ENCODE assay signal across 9 cellular contexts in the genomic region with DNA sequence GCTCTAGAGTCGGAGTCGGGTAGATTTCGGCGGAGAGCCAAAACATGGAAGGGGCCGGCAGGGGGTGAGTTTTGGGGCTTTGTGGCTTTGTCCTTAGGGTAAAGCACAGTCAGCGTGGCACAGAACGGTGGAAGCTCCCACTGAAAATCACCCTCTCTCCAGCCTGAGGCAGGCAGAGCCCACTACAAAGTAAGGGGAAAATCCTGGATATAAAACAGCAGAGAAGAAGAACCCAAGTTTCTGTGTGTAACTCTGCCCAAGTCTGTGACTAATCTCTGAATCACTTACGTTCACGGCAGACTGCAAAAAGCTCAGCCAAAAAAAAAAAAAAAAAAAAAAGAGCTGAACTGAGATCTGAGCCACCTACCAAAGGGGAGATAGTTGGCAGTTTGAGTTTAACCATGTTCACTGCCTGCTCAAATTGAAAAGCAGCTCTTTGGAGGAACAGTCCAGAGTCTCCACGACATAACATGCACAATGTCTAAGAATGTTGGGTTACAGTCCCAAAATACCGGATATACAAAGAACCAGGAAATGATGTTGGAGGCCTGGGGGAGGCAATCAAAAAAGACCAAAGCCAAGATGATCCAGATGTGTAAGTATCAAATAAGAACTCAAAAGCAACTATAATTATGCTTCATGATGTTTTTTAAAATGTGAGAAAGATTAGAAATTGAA. TPM values are rescaled to one million over a fixed set of nuclear protein-coding genes. Genes with fewer than 3 reads are reported as not detected.
DNase-seq lines count a peak whose midpoint lies in the region; ATAC-seq and TF ChIP-seq lines count a peak whose summit lies in the region.
"Had no signal": no experiment of that assay in that cellular context is flagged by ENCODE, and none has a peak within 500 bp of the region (broad histone marks: within the 10 kb centered on the region; RNA-seq: fewer than 3 reads in every experiment).

No MANE protein-coding gene starts in this region.

- 1% methylated on average over 11 of the region's 11 CpGs for WGBS in GM23248 (ENCODE audit: low coverage in 1 of 2, low lambda C conversion rate in 2 of 2, missing lambda C conversion rate in 2 of 2), 2 experiments
- WGBS in SK-N-SH (ENCODE audit: low lambda C conversion rate) = 46% methylated on average over 11 of the region's 11 CpGs
- WGBS in tibial nerve, 2 donors = 56% methylated on average over 11 of the region's 11 CpGs

- H3K9ac ChIP-seq in GM23248 (peak overlapping the region; percentile 74), SK-N-SH (no peak overlapping the region)

- ATAC-seq in GM19328 (IDR thresholded peaks at IDR 0.05; ENCODE audit: unreplicated experiment) (no peak), GM18870 (IDR thresholded peaks at IDR 0.05; ENCODE audit: unreplicated experiment) (no peak)

- no peaks in the 10 kb centered on the region for H3K79me2 ChIP-seq in GM23248 (ENCODE audit: insufficient read depth)
- no peaks in the 10 kb centered on the region for H3K79me2 ChIP-seq in SK-N-SH (ENCODE audit: insufficient read depth)

- H3K4me1 ChIP-seq in GM23248 (ENCODE audit: insufficient read depth) = peaks cover 13% of the 10 kb centered on the region
- peaks cover 0 to 12% of the 10 kb centered on the region in 2 experiments; a peak in 1 of 4 replicates for H3K4me1 ChIP-seq in SK-N-SH (ENCODE audit: control insufficient read depth in 1 of 2, insufficient read depth in 2 of 2, low read depth in 1 of 2, low read length in 1 of 2)
- H3K4me1 ChIP-seq in tibial nerve = no peaks in the 10 kb centered on the region

- DNase-seq in GM23248 = peak; percentile 91
- DNase-seq in SK-N-SH = no peak
- DNase-seq in fibroblast of villous mesenchyme (ENCODE audit: low read depth) = peak; percentile 88
- DNase-seq in tibial nerve (ENCODE audit: low spot score in 2 of 2) = no peak
- no peak for DNase-seq in NK-92 treated with Interleukin-12 subunit alpha and Interleukin-12 subunit beta, amount 100 ng/mL, for 24 hours (lab: John Stamatoyannopoulos, UW)
- DNase-seq: stimulated activated naive CD4-positive, alpha-beta T cell had no signal

- TF ChIP-seq EP300 in SK-N-SH (IDR thresholded peaks at IDR 0.05; ENCODE audit: borderline replicate concordance in 1 of 2, low read depth in 1 of 2, low read length in 1 of 2) = peak in 1 of 2 experiments; percentile 29; a peak in 1 of 4 replicates
- TF ChIP-seq EP300 in tibial nerve (IDR thresholded peaks at IDR 0.05) = no peak

- H3K27me3 ChIP-seq in GM23248 (replicated peaks; ENCODE audit: insufficient read depth) = no peaks in the 10 kb centered on the region
- no peaks in the 10 kb centered on the region for H3K27me3 ChIP-seq in SK-N-SH (ENCODE audit: insufficient read depth)
- no peaks in the 10 kb centered on the region for H3K27me3 ChIP-seq in tibial nerve

- H3K36me3 ChIP-seq in GM23248 (ENCODE audit: low read depth) (peaks cover 8% of the 10 kb centered on the region; the same call in 1 of the 2 replicates), SK-N-SH (replicated peaks in 1 of 2; ENCODE audit: control insufficient read depth in 1 of 2, insufficient read depth in 2 of 2, low read length in 1 of 2) (peaks cover 13 to 15% of the 10 kb centered on the region in 2 experiments), tibial nerve (peaks cover 0 to 20% (median 0%) of the 10 kb centered on the region in 3 donors)

- H3F3A ChIP-seq in GM23248 (ENCODE audit: insufficient read depth) (peaks cover 20% of the 10 kb centered on the region), SK-N-SH (replicated peaks; ENCODE audit: insufficient read depth) (peaks cover 12% of the 10 kb centered on the region)

- POLR2A ChIA-PET in SK-N-SH (lab: Yijun Ruan, JAX) = no interaction called here

- H4K20me1 ChIP-seq in GM23248 (ENCODE audit: insufficient read depth) (no peaks in the 10 kb centered on the region), SK-N-SH (ENCODE audit: insufficient read depth) (no peaks in the 10 kb centered on the region)

- no peaks in the 10 kb centered on the region for H3K9me2 ChIP-seq in GM23248 (ENCODE audit: insufficient read depth)
- H3K9me2 ChIP-seq in SK-N-SH = no peaks in the 10 kb centered on the region

- H3K4me2 ChIP-seq in GM23248 (ENCODE audit: unreplicated experiment) = peak overlapping the region; percentile 97
- peak overlapping the region; percentile 32; the same call in 1 of the 2 replicates for H3K4me2 ChIP-seq in SK-N-SH

- H3K27ac ChIP-seq in GM23248 (peak overlapping the region; percentile 70), SK-N-SH (ENCODE audit: low read depth in 2 of 2, low read length in 1 of 2) (peak overlapping the region; percentile 35 to 73; a peak in 3 of 4 replicates), skin epidermis (peak overlapping the region in 15 of 21 experiments; percentile 7 to 73 (median 52)), tibial nerve (peak overlapping the region in 1 of 4 donors; percentile 37)

- in situ Hi-C loops in GM23248 (cut with MboI) = no loop called here

- CTCF ChIA-PET in SK-N-SH (lab: Yijun Ruan, JAX) = no interaction called here

- TF ChIP-seq CTCF in SK-N-SH (IDR thresholded peaks at IDR 0.05) (no peak), fibroblast of villous mesenchyme (IDR thresholded peaks at IDR 0.05; ENCODE audit: insufficient read depth, low read depth, low read length) (no peak), tibial nerve (IDR thresholded peaks at IDR 0.05) (no peak)

- H3K9me3 ChIP-seq in GM23248 (ENCODE audit: low read depth) (no peaks in the 10 kb centered on the region), SK-N-SH (peaks cover 6% of the 10 kb centered on the region; the same call in 1 of the 2 replicates), tibial nerve (peaks cover 0 to 13% (median 0%) of the 10 kb centered on the region in 4 donors)

- no peak for TF ChIP-seq POLR2A in tibial nerve (IDR thresholded peaks at IDR 0.05)

- H2AFZ ChIP-seq in GM23248 (peak overlapping the region; percentile 74), SK-N-SH (ENCODE audit: low read depth) (peak overlapping the region; percentile 57; the same call in 1 of the 2 replicates)

- H3K4me3 ChIP-seq in GM23248 (peak overlapping the region; percentile 72), SK-N-SH (ENCODE audit: low read depth in 2 of 2, low read length in 1 of 2) (no peak overlapping the region), fibroblast of villous mesenchyme (ENCODE audit: low read depth, low read length) (peak overlapping the region; percentile 47), skin epidermis (peak overlapping the region in 6 of 7 experiments; percentile 4 to 34 (median 14)), tibial nerve (peak overlapping the region in 1 of 4 donors; percentile 7)

- no peak for TF ChIP-seq RAD21 in SK-N-SH (IDR thresholded peaks at IDR 0.05; ENCODE audit: low read length)

TF ChIP-seq in SK-N-SH, 30 proteins besides CTCF, POLR2A, EP300 and RAD21 (continues in another document):
- TF ChIP-seq MEF2A (IDR thresholded peaks at IDR 0.05; ENCODE audit: borderline replicate concordance, low read depth) (no peak), JUND (IDR thresholded peaks at IDR 0.05) (peak; percentile 67), POLR2AphosphoS5 (IDR thresholded peaks at IDR 0.05; ENCODE audit: low read depth, low read length) (no peak), FOSL2 (IDR thresholded peaks at IDR 0.05; ENCODE audit: borderline replicate concordance, low read depth) (peak; percentile 88), GABPA (IDR thresholded peaks at IDR 0.05; ENCODE audit: low read depth) (0 out of 2 replicates have a peak, but pooled peaks have one; percentile 6), TCF12 (IDR thresholded peaks at IDR 0.05) (peak; percentile 68), ELF1 (IDR thresholded peaks at IDR 0.05) (peak; percentile 17; the same call in 1 of the 2 replicates), NFIC (IDR thresholded peaks at IDR 0.05; ENCODE audit: borderline replicate concordance) (peak; percentile 71)
- TF ChIP-seq, protein P1, sequence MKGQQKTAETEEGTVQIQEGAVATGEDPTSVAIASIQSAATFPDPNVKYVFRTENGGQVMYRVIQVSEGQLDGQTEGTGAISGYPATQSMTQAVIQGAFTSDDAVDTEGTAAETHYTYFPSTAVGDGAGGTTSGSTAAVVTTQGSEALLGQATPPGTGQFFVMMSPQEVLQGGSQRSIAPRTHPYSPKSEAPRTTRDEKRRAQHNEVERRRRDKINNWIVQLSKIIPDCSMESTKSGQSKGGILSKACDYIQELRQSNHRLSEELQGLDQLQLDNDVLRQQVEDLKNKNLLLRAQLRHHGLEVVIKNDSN (IDR thresholded peaks at IDR 0.05; ENCODE audit: borderline replicate concordance, low read depth) = no peak
- TF ChIP-seq, protein P2, sequence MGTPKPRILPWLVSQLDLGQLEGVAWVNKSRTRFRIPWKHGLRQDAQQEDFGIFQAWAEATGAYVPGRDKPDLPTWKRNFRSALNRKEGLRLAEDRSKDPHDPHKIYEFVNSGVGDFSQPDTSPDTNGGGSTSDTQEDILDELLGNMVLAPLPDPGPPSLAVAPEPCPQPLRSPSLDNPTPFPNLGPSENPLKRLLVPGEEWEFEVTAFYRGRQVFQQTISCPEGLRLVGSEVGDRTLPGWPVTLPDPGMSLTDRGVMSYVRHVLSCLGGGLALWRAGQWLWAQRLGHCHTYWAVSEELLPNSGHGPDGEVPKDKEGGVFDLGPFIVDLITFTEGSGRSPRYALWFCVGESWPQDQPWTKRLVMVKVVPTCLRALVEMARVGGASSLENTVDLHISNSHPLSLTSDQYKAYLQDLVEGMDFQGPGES (IDR thresholded peaks at IDR 0.05; ENCODE audit: low read depth, low read length) = no peak
- TF ChIP-seq, protein P3, sequence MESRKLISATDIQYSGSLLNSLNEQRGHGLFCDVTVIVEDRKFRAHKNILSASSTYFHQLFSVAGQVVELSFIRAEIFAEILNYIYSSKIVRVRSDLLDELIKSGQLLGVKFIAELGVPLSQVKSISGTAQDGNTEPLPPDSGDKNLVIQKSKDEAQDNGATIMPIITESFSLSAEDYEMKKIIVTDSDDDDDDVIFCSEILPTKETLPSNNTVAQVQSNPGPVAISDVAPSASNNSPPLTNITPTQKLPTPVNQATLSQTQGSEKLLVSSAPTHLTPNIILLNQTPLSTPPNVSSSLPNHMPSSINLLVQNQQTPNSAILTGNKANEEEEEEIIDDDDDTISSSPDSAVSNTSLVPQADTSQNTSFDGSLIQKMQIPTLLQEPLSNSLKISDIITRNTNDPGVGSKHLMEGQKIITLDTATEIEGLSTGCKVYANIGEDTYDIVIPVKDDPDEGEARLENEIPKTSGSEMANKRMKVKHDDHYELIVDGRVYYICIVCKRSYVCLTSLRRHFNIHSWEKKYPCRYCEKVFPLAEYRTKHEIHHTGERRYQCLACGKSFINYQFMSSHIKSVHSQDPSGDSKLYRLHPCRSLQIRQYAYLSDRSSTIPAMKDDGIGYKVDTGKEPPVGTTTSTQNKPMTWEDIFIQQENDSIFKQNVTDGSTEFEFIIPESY (IDR thresholded peaks at IDR 0.05; ENCODE audit: borderline replicate concordance, low read depth) = no peak

RNA-seq across cellular contexts. Expression of gene OR2K2, which starts 26.7 kb away (rescaled TPM):
- not detected in 2 replicates for total RNA-seq in GM23248 (2014; rRNA removed; shearing (Covaris generic))
- not detected in 2 replicates for polyA plus RNA-seq in GM23248 (2016; fragmentation: Nextera tagmentation; extraction: Ambion mirVana)
- polyA plus RNA-seq in SK-N-SH (2012; rRNA removed) = not detected in 2 replicates
- not detected in 2 replicates for polyA plus RNA-seq in SK-N-SH (2012; cell fraction: cytosol; rRNA removed)
- not detected in 2 replicates for polyA plus RNA-seq in SK-N-SH (2012; cell fraction: nucleus; rRNA removed)
- total RNA-seq in fibroblast of villous mesenchyme = not detected in 2 replicates
- total RNA-seq in tibial nerve = 1 to 10 TPM in 1 of 4 donors, not detected in 3; 4.7 TPM

Comparison
In these comparisons a context has a peak if more than half of its experiments do, and no peak if none do; other contexts are left out.
1. DNase-seq: peak in GM23248 (single experiment) and fibroblast of villous mesenchyme (single experiment); none in SK-N-SH (single experiment), tibial nerve (0 of 2) and NK-92 treated with Interleukin-12 subunit alpha and Interleukin-12 subunit beta, amount 100 ng/mL, for 24 hours (single experiment).
2. H3K4me3 ChIP-seq: peak in GM23248 (single experiment), fibroblast of villous mesenchyme (single experiment) and skin epidermis (6 of 7); none in SK-N-SH (0 of 2).